Comparison of ENCODE assay signal across 13 cellular contexts in genomic region chr15:81530271-81530670, GRCh38.
DNase-seq lines count a peak whose midpoint lies in the region; ATAC-seq, FAIRE-seq and TF ChIP-seq lines count a peak whose summit lies in the region.
"Had no signal": no experiment of that assay in that cellular context is flagged by ENCODE, and none has a peak within 500 bp of the region (broad histone marks: within the 10 kb centered on the region; RNA-seq: fewer than 3 reads in every experiment).

No MANE protein-coding gene starts in this region.

- no peaks in the 10 kb centered on the region for H3K36me3 Mint-ChIP-seq in mesothelial cell of epicardium
- H3K36me3 Mint-ChIP-seq in activated T-helper 17 cell treated with anti-CD3 and anti-CD28 coated beads, Interleukin-2, amount 50 U/mL, for 72 hours (ENCODE audit: low read depth), result no peaks in the 10 kb centered on the region
- H3K36me3 Mint-ChIP-seq: CD8-positive, alpha-beta T cell had no signal

- no peak for TF ChIP-seq POLR2A in GM12892 (IDR thresholded peaks at IDR 0.05; ENCODE audit: low read depth, low read length)

- H3F3A ChIP-seq in smooth muscle cell (ENCODE audit: low read depth), result no peaks in the 10 kb centered on the region

- H3K9me3 ChIP-seq in SJSA1 (replicated peaks) (no peaks in the 10 kb centered on the region), smooth muscle cell (replicated peaks; ENCODE audit: low read depth) (no peaks in the 10 kb centered on the region)

- H3K4me3 ChIP-seq in SJSA1 (no peak overlapping the region), smooth muscle cell (no peak overlapping the region)

- peaks cover 2% of the 10 kb centered on the region for H3K27me3 Mint-ChIP-seq in mesothelial cell of epicardium (ENCODE audit: low read depth)
- peaks cover 18% of the 10 kb centered on the region for H3K27me3 Mint-ChIP-seq in activated T-helper 17 cell treated with anti-CD3 and anti-CD28 coated beads, Interleukin-2, amount 50 U/mL, for 72 hours

- H3K27me3 ChIP-seq in SJSA1 (replicated peaks) (no peaks in the 10 kb centered on the region), smooth muscle cell (ENCODE audit: low read depth) (no peaks in the 10 kb centered on the region)

- TF ChIP-seq CTCF in mesothelial cell of epicardium (IDR thresholded peaks at IDR 0.05; ENCODE audit: unreplicated experiment), result no peak
- TF ChIP-seq CTCF in smooth muscle cell (IDR thresholded peaks at IDR 0.05; ENCODE audit: borderline replicate concordance, insufficient read depth, poor library complexity, severe bottlenecking), result no peak

- H3K4me2 ChIP-seq in smooth muscle cell, result peak overlapping the region; percentile 16

- no peaks in the 10 kb centered on the region for H3K9me3 Mint-ChIP-seq in mesothelial cell of epicardium
- no peaks in the 10 kb centered on the region for H3K9me3 Mint-ChIP-seq in activated T-helper 17 cell treated with anti-CD3 and anti-CD28 coated beads, Interleukin-2, amount 50 U/mL, for 72 hours
- H3K9me3 Mint-ChIP-seq: CD8-positive, alpha-beta T cell had no signal

- H4K20me1 ChIP-seq in smooth muscle cell (ENCODE audit: low read depth), result no peaks in the 10 kb centered on the region

- H3K79me2 ChIP-seq in smooth muscle cell (ENCODE audit: low read depth), result no peaks in the 10 kb centered on the region

- no peaks in the 10 kb centered on the region for H3K36me3 ChIP-seq in SJSA1
- no peaks in the 10 kb centered on the region for H3K36me3 ChIP-seq in smooth muscle cell (ENCODE audit: low read depth)

- H3K9ac ChIP-seq in smooth muscle cell (ENCODE audit: low read depth), result no peak overlapping the region

- H3K4me1 ChIP-seq in SJSA1 (replicated peaks) (peaks cover 40% of the 10 kb centered on the region), smooth muscle cell (ENCODE audit: low read depth) (peaks cover 8% of the 10 kb centered on the region)

- H3K4me3 Mint-ChIP-seq in mesothelial cell of epicardium, result no peak overlapping the region
- no peak overlapping the region for H3K4me3 Mint-ChIP-seq in activated T-helper 17 cell treated with anti-CD3 and anti-CD28 coated beads, Interleukin-2, amount 50 U/mL, for 72 hours
- H3K4me3 Mint-ChIP-seq: CD8-positive, alpha-beta T cell had no signal

- H3K27ac Mint-ChIP-seq in mesothelial cell of epicardium, result peak overlapping the region; percentile 89
- H3K27ac Mint-ChIP-seq in activated T-helper 17 cell treated with anti-CD3 and anti-CD28 coated beads, Interleukin-2, amount 50 U/mL, for 72 hours, result no peak overlapping the region
- H3K27ac Mint-ChIP-seq: CD8-positive, alpha-beta T cell had no signal

- no peak for FAIRE-seq in GM12892 (lab: Jason Lieb, UNC)
- FAIRE-seq: GM18507 had no signal

- peaks cover 42% of the 10 kb centered on the region for H3K4me1 Mint-ChIP-seq in mesothelial cell of epicardium
- H3K4me1 Mint-ChIP-seq in activated T-helper 17 cell treated with anti-CD3 and anti-CD28 coated beads, Interleukin-2, amount 50 U/mL, for 72 hours, result no peaks in the 10 kb centered on the region

- peak in 1 of 2 experiments; percentile 41 for DNase-seq in SJSA1 (ENCODE audit: low read depth in 1 of 2, low spot score in 2 of 2)
- peak; percentile 19 for DNase-seq in epidermal melanocyte (ENCODE audit: insufficient read length, low spot score)
- DNase-seq in mesothelial cell of epicardium (ENCODE audit: low spot score in 2 of 2, unreplicated experiment in 2 of 2), result no peak
- DNase-seq in smooth muscle cell (lab: John Stamatoyannopoulos, UW; ENCODE audit: unreplicated experiment), result no peak
- DNase-seq in GM12892 (ENCODE audit: insufficient read length), result no peak
- DNase-seq: CD8-positive, alpha-beta T cell; Karpas-422; NCI-H1105 treated with DMSO at 0.1 percent for 48 hours; NCI-H187 had no signal

- H3K27ac ChIP-seq in SJSA1, result peak overlapping the region; percentile 43
- no peak overlapping the region for H3K27ac ChIP-seq in smooth muscle cell (ENCODE audit: low read depth)
- H3K27ac ChIP-seq: RWPE1 had no signal

- 58% methylated on average over 3 of the region's 3 CpGs for WGBS in smooth muscle cell (ENCODE audit: low lambda C conversion rate)

- H2AFZ ChIP-seq in smooth muscle cell (ENCODE audit: low read depth), result peak overlapping the region; percentile 39

- no peak for ATAC-seq in HG02678 (IDR thresholded peaks at IDR 0.05; ENCODE audit: unreplicated experiment)
- no peak for ATAC-seq in activated T-helper 17 cell treated with anti-CD3 and anti-CD28 coated beads, Interleukin-2, amount 50 U/mL, for 72 hours (replicated peaks)
- ATAC-seq: CD8-positive, alpha-beta T cell had no signal
